ENCODE assay signal across 8 cellular contexts in the genomic region with DNA sequence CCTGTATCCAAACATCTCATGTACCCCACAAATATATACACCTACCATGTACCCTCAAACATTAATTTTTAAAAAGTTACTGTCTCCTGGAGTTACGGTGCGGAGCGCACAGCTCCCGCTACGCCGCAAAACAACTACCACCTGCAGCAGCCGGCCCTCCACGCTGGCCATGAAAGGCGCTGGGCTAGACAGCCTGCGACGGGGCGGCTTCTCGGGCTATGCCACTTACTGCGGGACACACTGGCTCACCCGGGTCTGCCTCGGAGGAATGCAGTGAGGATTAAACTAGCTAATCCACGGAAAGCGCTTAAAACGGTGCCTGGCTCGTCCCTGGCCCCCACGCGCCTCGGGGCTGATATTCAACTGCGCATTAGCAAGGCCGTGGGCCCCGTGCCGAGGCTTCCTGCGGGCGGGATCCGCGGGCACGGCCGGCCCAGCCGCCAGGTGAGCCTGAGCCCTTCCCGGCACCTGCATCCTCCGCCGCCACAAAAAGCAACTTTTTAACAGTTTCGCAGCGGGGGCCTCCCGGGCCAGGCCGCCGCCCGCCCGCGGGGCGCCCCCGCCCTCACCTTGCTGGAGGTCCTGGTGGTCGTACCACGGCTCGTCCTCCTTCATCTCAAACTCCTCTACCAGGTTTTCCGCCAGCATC. TPM values are rescaled to one million over a fixed set of nuclear protein-coding genes. Genes with fewer than 3 reads are reported as not detected.
DNase-seq lines count a peak whose midpoint lies in the region; TF ChIP-seq lines count a peak whose summit lies in the region.

No MANE protein-coding gene starts in this region.

- peak overlapping the region; percentile 87 for H3K9ac ChIP-seq in MM.1S (ENCODE audit: low read length)

- H3K4me1 ChIP-seq in MM.1S (ENCODE audit: low read length) (peaks cover 24% of the 10 kb centered on the region), esophagus squamous epithelium (peaks cover 7 to 65% (median 32%) of the 10 kb centered on the region in 3 donors)

- H3K4me3 ChIP-seq in H7 (ENCODE audit: insufficient read depth, low read depth, low read length) (peak overlapping the region; percentile 82), MM.1S (ENCODE audit: low read length) (peak overlapping the region; percentile 84), esophagus squamous epithelium (peak overlapping the region; percentile 68 to 85 (median 74))

- H3K27me3 Mint-ChIP-seq in nephron progenitor cell (ENCODE audit: low read depth, poor library complexity): peaks cover 40% of the 10 kb centered on the region

- H3K36me3 Mint-ChIP-seq in nephron progenitor cell (ENCODE audit: low read depth): peaks cover 8% of the 10 kb centered on the region

- H3K36me3 ChIP-seq in H7 (replicated peaks; ENCODE audit: control insufficient read depth, insufficient read depth, low read length): 0 out of 2 replicates have a peak, but pooled peaks cover 4% of the 10 kb centered on the region
- no peaks in the 10 kb centered on the region for H3K36me3 ChIP-seq in MM.1S (replicated peaks; ENCODE audit: insufficient read depth, low read length)
- no peaks in the 10 kb centered on the region for H3K36me3 ChIP-seq in esophagus squamous epithelium

- H3F3A ChIP-seq in MM.1S (ENCODE audit: insufficient read depth, low read length): peaks cover 15% of the 10 kb centered on the region

- H3K9me2 ChIP-seq in MM.1S (replicated peaks; ENCODE audit: insufficient read depth, low read length): no peaks in the 10 kb centered on the region

- H3K4me1 Mint-ChIP-seq in nephron progenitor cell: peaks cover 20% of the 10 kb centered on the region

- H3K27ac ChIP-seq in MM.1S (ENCODE audit: low read length) (peak overlapping the region; percentile 71), esophagus squamous epithelium (peak overlapping the region; percentile 84 to 93 (median 90))

- H3K79me2 ChIP-seq in MM.1S (ENCODE audit: low read length): peaks cover 54% of the 10 kb centered on the region

- no peaks in the 10 kb centered on the region for H3K9me3 ChIP-seq in MM.1S (replicated peaks; ENCODE audit: insufficient read depth, low read length)
- H3K9me3 ChIP-seq in esophagus squamous epithelium: no peaks in the 10 kb centered on the region

- H3K4me2 ChIP-seq in MM.1S (ENCODE audit: low read depth, low read length): peak overlapping the region; percentile 90

- WGBS in esophagus squamous epithelium, 2 donors: 0 to 2% methylated on average over 12 to 32 of the region's 51 CpGs

- H4K20me1 ChIP-seq in MM.1S (ENCODE audit: insufficient read depth, low read length): peaks cover 8% of the 10 kb centered on the region

- intact Hi-C loops in esophagus squamous epithelium (cut with DNase I): no loop called here

- TF ChIP-seq CTCF in MM.1S (IDR thresholded peaks at IDR 0.05; ENCODE audit: low read length) (no peak), esophagus squamous epithelium (IDR thresholded peaks at IDR 0.05) (no peak), nephron progenitor cell (IDR thresholded peaks at IDR 0.05) (no peak)

- no peak overlapping the region for H3K27ac Mint-ChIP-seq in nephron progenitor cell

- H3K4me3 Mint-ChIP-seq in nephron progenitor cell: peak overlapping the region; percentile 94

- H3K27me3 ChIP-seq in H7 (ENCODE audit: control insufficient read depth, insufficient read depth, low read length) (no peaks in the 10 kb centered on the region), MM.1S (replicated peaks; ENCODE audit: insufficient read depth, low read length) (no peaks in the 10 kb centered on the region), esophagus squamous epithelium (peaks cover 0 to 3% (median 0%) of the 10 kb centered on the region in 4 donors)

- H3K9me3 Mint-ChIP-seq in nephron progenitor cell: no peaks in the 10 kb centered on the region

- H2AFZ ChIP-seq in MM.1S (ENCODE audit: low read length): peak overlapping the region; percentile 83

- peak; percentile 52 for DNase-seq in GM03348 (ENCODE audit: low spot score)
- DNase-seq in H7: peak; percentile 55
- DNase-seq in MM.1S: peak; percentile 60
- peak; percentile 32 for DNase-seq in activated T-cell treated with anti-CD3 and anti-CD28 coated beads for 24 hours (ENCODE audit: low read depth)
- no peak for DNase-seq in esophagus squamous epithelium (lab: John Stamatoyannopoulos, UW)
- peak; percentile 50 for DNase-seq in nephron progenitor cell
- DNase-seq in NCI-H1436 (lab: John Stamatoyannopoulos, UW): no peak
- no peak for DNase-seq in 8988T

- no peak for TF ChIP-seq POLR2A in esophagus squamous epithelium (IDR thresholded peaks at IDR 0.05)

RNA-seq across cellular contexts. Expression of gene CDR2, which starts 0.6 kb away (rescaled TPM):
- total RNA-seq in H7 (2014; rRNA removed; shearing (Covaris generic)): 32.7 and 43.2 TPM in 2 replicates
- 10 to 100 TPM in 1 of 4 donors, 1 to 10 TPM in 3; 6.6 to 21.4 (median 8.7) TPM for total RNA-seq in esophagus squamous epithelium

Comparison
In these comparisons a context has a peak if more than half of its experiments do, and no peak if none do; other contexts are left out.
1. DNase-seq: peak in GM03348 (single experiment), H7 (single experiment), MM.1S (single experiment), activated T-cell treated with anti-CD3 and anti-CD28 coated beads for 24 hours (single experiment) and nephron progenitor cell (single experiment); none in esophagus squamous epithelium (single experiment), NCI-H1436 (single experiment) and 8988T (single experiment).
2. Peak in every context shown above with its lines, with median percentiles within 50 percentile points of each other: H3K4me3 ChIP-seq.